Comparison of ENCODE assay signal across 11 cellular contexts in genomic region chr3:190385835-190386688, GRCh38. TPM values are rescaled to one million over a fixed set of nuclear protein-coding genes. Genes with fewer than 3 reads are reported as not detected.
DNase-seq lines count a peak whose midpoint lies in the region; ATAC-seq and TF ChIP-seq lines count a peak whose summit lies in the region.
"Had no signal": no experiment of that assay in that cellular context is flagged by ENCODE, and none has a peak within 500 bp of the region (broad histone marks: within the 10 kb centered on the region; RNA-seq: fewer than 3 reads in every experiment).

No MANE protein-coding gene starts in this region.

- TF ChIP-seq CTCF in AG04449 (IDR thresholded peaks at IDR 0.05; ENCODE audit: insufficient read depth, low read length, missing control alignments) (no peak), WI38 (IDR thresholded peaks at IDR 0.05; ENCODE audit: low read depth, low read length) (no peak)

- DNase-seq in AG04449 (ENCODE audit: low read depth, low spot score) (peak; percentile 88), HT-29 (ENCODE audit: low spot score) (peak; percentile 87), iris pigment epithelial cell (ENCODE audit: low read depth) (peak; percentile 98)
- DNase-seq: kidney; NCI-H345; stimulated activated CD4-positive, alpha-beta T cell treated with anti-CD3 and anti-CD28 coated beads, Interleukin-12 subunit alpha, Interleukin-12 subunit beta, amount 100 ng/mL, for 4 hours had no signal

- CTCF ChIA-PET in AG04449 (lab: Yijun Ruan, JAX) = interaction anchor here (0.8 to 2.1 kb wide), 9 partner anchors 16 to 265 kb away, joined by 3 to 14 read pairs (median 4); partner anchors contain the start of gene CLDN1

- POLR2A ChIA-PET in AG04449 (lab: Yijun Ruan, JAX) = no interaction called here

- H3K4me3 ChIP-seq in AG04449 (ENCODE audit: low read depth, low read length) (peak overlapping the region; percentile 29), WI38 (ENCODE audit: low read depth, low read length) (peak overlapping the region; percentile 8; the same call in 1 of the 2 replicates)

- ATAC-seq in GM21737 (IDR thresholded peaks at IDR 0.05; ENCODE audit: unreplicated experiment) (no peak), HG02840 (IDR thresholded peaks at IDR 0.05; ENCODE audit: low FRiP score, unreplicated experiment) (no peak), GM19463 (IDR thresholded peaks at IDR 0.05; ENCODE audit: unreplicated experiment) (no peak), HG02870 (IDR thresholded peaks at IDR 0.05; ENCODE audit: unreplicated experiment) (no peak)

RNA-seq across cellular contexts. Expression of gene CLDN16, which starts 1.9 kb away (rescaled TPM):
- not detected in 2 replicates for total RNA-seq in HT-29 (2014; rRNA removed; shearing (Covaris generic))
